1 cellular context compared by ENCODE assay signal in genomic region chr4:6709230-6710114, GRCh38.
TF ChIP-seq lines count a peak whose summit lies in the region.

Gene MRFAP1L1 (minus strand): TSS chr4:6709865. CDS start chr4:6709629, 236 bp downstream.

TF ChIP-seq in HepG2, 621 proteins besides CTCF, POLR2A, EP300 and RAD21 (continued from another document and continues in another):
- TF ChIP-seq ZNF18 (CRISPR knock-in tag; IDR thresholded peaks at IDR 0.05; ENCODE audit: insufficient replicate concordance): peak; percentile 9
- no peak for TF ChIP-seq ZBTB38 (CRISPR knock-in tag; IDR thresholded peaks at IDR 0.05)
- 0 out of 2 replicates have a peak, but pooled peaks have one; percentile 65 for TF ChIP-seq NFKB2 (CRISPR knock-in tag; IDR thresholded peaks at IDR 0.05; ENCODE audit: borderline replicate concordance)
- 0 out of 2 replicates have a peak, but pooled peaks have one; percentile 41 for TF ChIP-seq NFATC3 (CRISPR knock-in tag; IDR thresholded peaks at IDR 0.05)
- peak; percentile 70; the same call in 1 of the 2 replicates for TF ChIP-seq ZNF782 (CRISPR knock-in tag; IDR thresholded peaks at IDR 0.05; ENCODE audit: borderline replicate concordance)
- no peak for TF ChIP-seq HNRNPK (IDR thresholded peaks at IDR 0.05; ENCODE audit: low read depth, low read length, poor library complexity, severe bottlenecking)
- no peak for TF ChIP-seq ZNF564 (CRISPR knock-in tag; IDR thresholded peaks at IDR 0.05)
- no peak for TF ChIP-seq IRF1 (CRISPR knock-in tag; IDR thresholded peaks at IDR 0.05; ENCODE audit: low read depth)
- TF ChIP-seq ATF3 (CRISPR knock-in tag; IDR thresholded peaks at IDR 0.05): no peak
- TF ChIP-seq SOX13 (IDR thresholded peaks at IDR 0.05): no peak
- TF ChIP-seq SOX13 (CRISPR knock-in tag; conservative IDR thresholded peaks at IDR 0.05 in 1 of 2, IDR thresholded peaks at IDR 0.05 in 1 of 2): peak in 1 of 2 experiments; percentile 13; a peak in 1 of 4 replicates
- no peak for TF ChIP-seq SMAD9 (CRISPR knock-in tag; IDR thresholded peaks at IDR 0.05)
- no peak for TF ChIP-seq HNF4G (IDR thresholded peaks at IDR 0.05; ENCODE audit: borderline replicate concordance, low read depth, low read length)
- TF ChIP-seq HNF4G (CRISPR knock-in tag; IDR thresholded peaks at IDR 0.05; ENCODE audit: borderline replicate concordance, low read depth): no peak
- TF ChIP-seq RAD51 (IDR thresholded peaks at IDR 0.05; ENCODE audit: borderline replicate concordance): no peak
- TF ChIP-seq ZFP36 (IDR thresholded peaks at IDR 0.05; ENCODE audit: borderline replicate concordance, low read depth, low read length, partially characterized antibody): no peak
- no peak for TF ChIP-seq ATF4 (CRISPR knock-in tag; IDR thresholded peaks at IDR 0.05)
- 0 out of 2 replicates have a peak, but pooled peaks have one; percentile 12 for TF ChIP-seq ARID3A (IDR thresholded peaks at IDR 0.05; ENCODE audit: low read depth, low read length)
- peak; percentile 36; the same call in 1 of the 2 replicates for TF ChIP-seq ZFP91 (CRISPR knock-in tag; IDR thresholded peaks at IDR 0.05; ENCODE audit: borderline replicate concordance)
- TF ChIP-seq ZUFSP (CRISPR knock-in tag; IDR thresholded peaks at IDR 0.05; ENCODE audit: borderline replicate concordance): no peak
- peak; percentile 89; the same call in 1 of the 2 replicates for TF ChIP-seq DZIP1 (CRISPR knock-in tag; IDR thresholded peaks at IDR 0.05)
- TF ChIP-seq SYNCRIP (IDR thresholded peaks at IDR 0.05; ENCODE audit: insufficient read depth, low read depth, low read length): no peak
- TF ChIP-seq WIZ (CRISPR knock-in tag; IDR thresholded peaks at IDR 0.05): peak; percentile 34; the same call in 1 of the 2 replicates
- TF ChIP-seq ZMAT5 (CRISPR knock-in tag; IDR thresholded peaks at IDR 0.05; ENCODE audit: borderline replicate concordance, low read depth): no peak
- 0 out of 2 replicates have a peak, but pooled peaks have one; percentile 9 for TF ChIP-seq ZNF124 (CRISPR knock-in tag; IDR thresholded peaks at IDR 0.05)
- TF ChIP-seq ATM (IDR thresholded peaks at IDR 0.05; ENCODE audit: borderline replicate concordance): no peak
- no peak; the same call in 1 of the 2 replicates for TF ChIP-seq ESRRA (CRISPR knock-in tag; IDR thresholded peaks at IDR 0.05; ENCODE audit: low read depth)
- peak; percentile 93 for TF ChIP-seq GATAD1 (CRISPR knock-in tag; IDR thresholded peaks at IDR 0.05)
- TF ChIP-seq TCF7 (IDR thresholded peaks at IDR 0.05; ENCODE audit: low read depth): no peak
- peak; percentile 74; the same call in 1 of the 2 replicates for TF ChIP-seq CAMTA2 (CRISPR knock-in tag; IDR thresholded peaks at IDR 0.05; ENCODE audit: borderline replicate concordance)
- no peak for TF ChIP-seq PRMT3 (CRISPR knock-in tag; IDR thresholded peaks at IDR 0.05; ENCODE audit: borderline replicate concordance, low read depth)
- no peak for TF ChIP-seq ZNF644 (CRISPR knock-in tag; IDR thresholded peaks at IDR 0.05; ENCODE audit: low read depth)
- no peak for TF ChIP-seq GRHL1 (CRISPR knock-in tag; conservative IDR thresholded peaks at IDR 0.05)
- TF ChIP-seq ZFX (CRISPR knock-in tag; IDR thresholded peaks at IDR 0.05; ENCODE audit: low read depth): peak; percentile 86
- TF ChIP-seq MEIS2 (CRISPR knock-in tag; IDR thresholded peaks at IDR 0.05): peak; percentile 46; the same call in 1 of the 2 replicates
- TF ChIP-seq ZNF740 (CRISPR knock-in tag; IDR thresholded peaks at IDR 0.05): no peak
- TF ChIP-seq ELK4 (CRISPR knock-in tag; IDR thresholded peaks at IDR 0.05; ENCODE audit: borderline replicate concordance): no peak
- TF ChIP-seq FOSL2 (CRISPR knock-in tag; IDR thresholded peaks at IDR 0.05): peak; percentile 30; the same call in 1 of the 2 replicates
- TF ChIP-seq GATAD2A (CRISPR knock-in tag; IDR thresholded peaks at IDR 0.05): peak; percentile 54
